ENCODE assay signal across 16 cellular contexts in the genomic region with DNA sequence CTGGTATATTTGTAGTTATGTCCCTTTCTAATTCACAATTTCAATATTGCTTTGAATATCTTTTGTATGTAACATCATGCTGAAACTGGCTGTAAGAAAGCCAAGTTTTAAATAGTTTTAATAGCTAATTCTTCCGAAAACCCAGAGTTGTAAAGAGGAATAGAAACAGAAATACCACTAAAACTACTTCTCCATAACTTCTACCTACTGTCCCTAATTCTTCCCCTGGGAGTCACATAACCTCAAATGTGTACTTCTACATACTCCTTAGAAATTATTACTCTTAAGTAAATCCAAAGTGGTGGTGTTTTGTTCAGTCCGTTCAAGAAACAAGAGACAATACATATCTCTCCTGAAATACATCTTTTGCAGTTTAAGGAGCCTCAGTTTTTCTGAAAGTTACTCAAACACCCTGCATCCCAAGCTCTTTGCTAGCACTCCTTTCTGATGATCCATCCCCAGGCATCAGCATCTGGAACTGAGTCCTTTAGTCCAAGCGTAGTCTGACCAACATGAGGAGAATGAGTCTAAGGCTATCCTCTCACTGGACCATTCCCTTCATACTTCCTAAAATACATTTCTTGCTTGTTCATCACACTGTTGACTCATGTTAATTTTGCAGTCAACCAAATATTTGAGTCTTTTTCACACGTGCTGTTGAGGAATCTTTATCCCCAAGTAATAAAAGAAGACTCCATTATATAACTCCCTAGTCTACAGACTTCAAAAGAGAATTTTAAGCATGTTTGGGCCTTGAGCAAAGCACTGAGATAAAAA.
DNase-seq lines count a peak whose midpoint lies in the region; ATAC-seq and TF ChIP-seq lines count a peak whose summit lies in the region.
"Had no signal": no experiment of that assay in that cellular context is flagged by ENCODE, and none has a peak within 500 bp of the region (broad histone marks: within the 10 kb centered on the region; RNA-seq: fewer than 3 reads in every experiment).

No MANE protein-coding gene starts in this region.

- no peaks in the 10 kb centered on the region for H3K27me3 ChIP-seq in RWPE2 (ENCODE audit: insufficient read depth, poor library complexity, severe bottlenecking)
- H3K27me3 ChIP-seq in transverse colon = no peaks in the 10 kb centered on the region
- H3K27me3 ChIP-seq: vagina had no signal

- intact Hi-C loops in transverse colon (cut with DNase I; ENCODE audit: low total_unique reads) = no loop called here

- DNase-seq in GM04503 (ENCODE audit: low read depth) (peak; percentile 96), RWPE2 (ENCODE audit: low spot score) (no peak), fibroblast of peridontal ligament (ENCODE audit: extremely low read depth) (peak; percentile 83), transverse colon (no peak), HT-29 (ENCODE audit: low spot score) (no peak), NCI-H69 (lab: John Stamatoyannopoulos, UW) (no peak)
- DNase-seq: activated CD8-positive, alpha-beta memory T cell treated with anti-CD3 and anti-CD28 coated beads, Interleukin-2, amount 50 U/mL, for 4 hours; activated naive CD4-positive, alpha-beta T cell treated with anti-CD3 and anti-CD28 coated beads for 36 hours; endodermal cell; GDM1; NCI-H2029; NCI-H524; RPMI8226 had no signal

- no peak for TF ChIP-seq EP300 in transverse colon (IDR thresholded peaks at IDR 0.05; ENCODE audit: low read depth)

- H3K36me3 ChIP-seq in RWPE2 (ENCODE audit: low read depth) = no peaks in the 10 kb centered on the region
- no peaks in the 10 kb centered on the region for H3K36me3 ChIP-seq in transverse colon
- H3K36me3 ChIP-seq: vagina had no signal

- H3K4me1 ChIP-seq in RWPE2 (ENCODE audit: insufficient read depth, poor library complexity, severe bottlenecking) (no peaks in the 10 kb centered on the region), transverse colon (peaks cover 0 to 50% (median 22%) of the 10 kb centered on the region in 4 donors)

- TF ChIP-seq CTCF in RWPE2 (IDR thresholded peaks at IDR 0.05; ENCODE audit: poor library complexity, severe bottlenecking) (no peak), transverse colon (IDR thresholded peaks at IDR 0.05) (no peak)

- no peak overlapping the region for H3K27ac ChIP-seq in RWPE2 (ENCODE audit: poor library complexity, severe bottlenecking)
- H3K27ac ChIP-seq in transverse colon = peak overlapping the region; percentile 77 to 83 (median 80)
- H3K27ac ChIP-seq: vagina had no signal

- WGBS in transverse colon (ENCODE audit: low coverage in 1 of 2), 2 donors = 56 to 57% methylated on average over 3 to 4 of the region's 4 CpGs

- ATAC-seq in RWPE2 (ENCODE audit: low read depth) (peak; percentile 42; the same call in 1 of the 3 replicates), HG03378 (IDR thresholded peaks at IDR 0.05; ENCODE audit: unreplicated experiment) (no peak)
- ATAC-seq: activated CD4-positive, CD25-positive, alpha-beta regulatory T cell treated with anti-CD3 and anti-CD28 coated beads, Interleukin-2, amount 50 U/mL, for 24 hours had no signal

- TF ChIP-seq POLR2A in transverse colon (IDR thresholded peaks at IDR 0.05) = no peak

- in situ Hi-C loops in transverse colon (cut with MboI; ENCODE audit: low pct_ligation_motif_present in 1 of 4, low pct_unique_long_range_greater_than_20kb in 1 of 4, low sequenced_read_pairs in 3 of 4) = no loop called here

- H3K4me3 ChIP-seq in RWPE2 (ENCODE audit: severe bottlenecking) (no peak overlapping the region), transverse colon (no peak overlapping the region)
- H3K4me3 ChIP-seq: vagina had no signal

- H3K9me3 ChIP-seq in RWPE2 (ENCODE audit: severe bottlenecking) (no peaks in the 10 kb centered on the region), transverse colon (no peaks in the 10 kb centered on the region)
- H3K9me3 ChIP-seq: vagina had no signal

Comparison
In these comparisons a context has a peak if more than half of its experiments do, and no peak if none do; other contexts are left out.
1. DNase-seq: peak in GM04503 (single experiment) and fibroblast of peridontal ligament (single experiment); none in RWPE2 (single experiment), transverse colon (single experiment), HT-29 (single experiment) and NCI-H69 (single experiment).